Comparison of ENCODE assay signal across 15 cellular contexts in the genomic region with DNA sequence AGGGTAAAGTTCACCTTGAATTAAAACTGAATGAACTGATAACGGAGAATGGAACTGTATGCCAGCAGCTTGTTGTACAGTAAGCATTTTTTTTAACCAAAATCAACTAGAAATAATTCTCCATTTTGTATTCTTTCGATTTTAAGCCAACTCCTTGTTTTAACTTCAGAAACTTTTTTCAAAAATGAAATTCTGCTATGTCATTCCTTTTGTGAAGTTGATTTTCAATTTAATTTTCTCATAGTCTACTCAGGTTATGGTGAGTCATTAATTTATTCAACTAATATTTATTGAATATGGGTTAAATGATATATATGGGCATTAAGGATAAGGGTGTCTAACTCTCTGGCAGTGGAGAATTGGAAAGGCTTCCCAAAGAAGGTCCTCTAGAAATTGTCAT.
"Had no signal": no experiment of that assay in that cellular context is flagged by ENCODE, and none has a peak within 500 bp of the region (broad histone marks: within the 10 kb centered on the region; RNA-seq: fewer than 3 reads in every experiment).

No MANE protein-coding gene starts in this region.

- H3K27ac ChIP-seq: cardiac muscle cell, foreskin keratinocyte, heart right ventricle, left ventricle myocardium inferior, right atrium auricular region, skin epidermis, thyroid gland had no signal

- H3K9me3 ChIP-seq: thyroid gland had no signal

- H3K27me3 ChIP-seq: cardiac muscle cell, foreskin keratinocyte, heart right ventricle, right atrium auricular region, thyroid gland had no signal

- DNase-seq: activated CD4-positive, alpha-beta T cell treated with anti-CD3 and anti-CD28 coated beads, Interleukin-2, amount 50 U/mL, for 1 hour; activated CD4-positive, CD25-positive, alpha-beta regulatory T cell; activated gamma-delta T cell; activated T-cell treated with anti-CD3 and anti-CD28 coated beads, Interleukin-2, amount 50 U/mL, for 1 hour; foreskin keratinocyte; heart right ventricle; left ventricle myocardium inferior; mesendoderm; posterior cingulate gyrus; thyroid gland had no signal

- ATAC-seq: foreskin keratinocyte, heart right ventricle had no signal

- H3K4me1 ChIP-seq: left ventricle myocardium inferior, right atrium auricular region, thyroid gland had no signal

- H3K4me3 ChIP-seq: cardiac muscle cell, heart right ventricle, left ventricle myocardium inferior, right atrium auricular region, skin epidermis, thyroid gland had no signal

- H3K36me3 ChIP-seq: right atrium auricular region had no signal

- FAIRE-seq: keratinocyte, urothelium cell line had no signal
